12 cellular contexts compared by ENCODE assay signal in the genomic region with DNA sequence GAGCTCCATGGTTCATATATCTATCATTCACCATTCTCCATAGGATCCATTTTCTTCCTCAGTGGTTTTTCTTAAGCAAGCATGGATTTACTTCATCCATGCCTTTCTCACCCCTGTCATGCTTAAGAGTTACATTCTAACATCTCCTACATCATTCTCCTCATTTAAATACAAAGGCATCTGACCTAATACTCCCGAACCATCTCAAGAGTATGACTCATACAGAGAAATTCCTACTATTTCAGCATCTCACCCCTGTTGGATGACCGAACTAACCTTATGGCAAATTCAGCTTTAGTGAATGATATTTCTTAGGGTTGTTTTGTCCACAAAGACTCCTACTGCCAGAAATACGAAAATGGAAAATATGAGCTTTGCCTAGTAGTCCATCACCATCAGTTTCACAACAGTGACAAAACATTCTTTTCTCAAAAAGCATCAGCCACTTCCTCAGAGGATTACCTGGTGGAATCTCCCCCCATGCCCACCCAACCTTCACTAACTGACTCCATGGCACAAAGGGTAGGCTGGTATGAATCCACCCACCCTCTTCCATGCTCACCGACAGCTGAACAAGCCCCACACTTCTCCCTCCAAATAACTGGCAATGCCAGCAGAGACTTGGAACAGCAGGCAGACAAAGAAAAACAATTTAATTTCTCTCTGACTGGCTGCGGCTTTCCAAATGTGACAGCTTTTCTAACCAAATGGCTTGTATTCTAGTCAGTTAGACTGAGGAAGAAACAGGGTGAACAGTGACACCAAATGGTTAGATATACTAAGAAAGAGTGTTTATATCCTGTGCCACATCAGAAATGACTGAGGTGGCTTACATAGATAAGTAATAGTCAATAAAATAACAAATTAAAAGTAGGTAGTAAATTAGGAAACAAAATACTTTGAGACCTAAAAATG.
DNase-seq lines count a peak whose midpoint lies in the region; ATAC-seq, FAIRE-seq and TF ChIP-seq lines count a peak whose summit lies in the region.
"Had no signal": no experiment of that assay in that cellular context is flagged by ENCODE, and none has a peak within 500 bp of the region (broad histone marks: within the 10 kb centered on the region; RNA-seq: fewer than 3 reads in every experiment).

No MANE protein-coding gene starts in this region.

- ATAC-seq in K562: peak; percentile 54; the same call in 2 of the 3 replicates
- ATAC-seq in lower lobe of right lung: peak; percentile 72 to 75
- no peak for ATAC-seq in HG03039 (IDR thresholded peaks at IDR 0.05; ENCODE audit: unreplicated experiment)
- ATAC-seq: right lobe of liver had no signal

- in situ Hi-C loops in ACHN (cut with HindIII; ENCODE audit: low pct_ligation_motif_present, low pct_unique_long_range_greater_than_20kb, low sequenced_read_pairs) (no loop called here), K562 (cut with MboI) (no loop called here)

- POLR2A ChIA-PET in K562 (lab: Yijun Ruan, JAX): no interaction called here

- FAIRE-seq in K562 (lab: Jason Lieb, UNC): peak; percentile 42
- FAIRE-seq: GM12892 had no signal

- BruUV-seq in K562 (replicated peaks; lab: Mats Ljungman, UMichigan): no TSS peak

- TF ChIP-seq EP300 in K562 (IDR thresholded peaks at IDR 0.05; ENCODE audit: low read length) (no peak), tibial nerve (IDR thresholded peaks at IDR 0.05) (peak in 1 of 2 donors; percentile 52)

- H3K79me2 ChIP-seq in K562 (ENCODE audit: control insufficient read depth, insufficient read depth, low read length): no peaks in the 10 kb centered on the region

- H3K27ac ChIP-seq in K562 (ENCODE audit: extremely low read depth, low read depth, low read length) (no peak overlapping the region), lower lobe of right lung (peak overlapping the region; percentile 37), tibial nerve (peak overlapping the region in 1 of 4 donors; percentile 55)
- H3K27ac ChIP-seq: epithelial cell of prostate, right lobe of liver had no signal

- no peaks in the 10 kb centered on the region for H3K9me1 ChIP-seq in K562 (ENCODE audit: control insufficient read depth, insufficient read depth, low read length)

- H3K27me3 ChIP-seq in K562 (ENCODE audit: control insufficient read depth in 2 of 2, insufficient read depth in 2 of 2, low read length in 2 of 2) (no peaks in the 10 kb centered on the region), lower lobe of right lung (ENCODE audit: low read depth) (no peaks in the 10 kb centered on the region), tibial nerve (no peaks in the 10 kb centered on the region)
- H3K27me3 ChIP-seq: right lobe of liver had no signal

- peaks cover 0 to 6% of the 10 kb centered on the region in 2 experiments; a peak in 1 of 5 replicates for H3K4me1 ChIP-seq in K562 (replicated peaks in 1 of 2; ENCODE audit: control insufficient read depth in 2 of 2, insufficient read depth in 2 of 2, low read length in 2 of 2)
- no peaks in the 10 kb centered on the region for H3K4me1 ChIP-seq in lower lobe of right lung
- no peaks in the 10 kb centered on the region for H3K4me1 ChIP-seq in tibial nerve
- H3K4me1 ChIP-seq: right lobe of liver had no signal

- H3K9ac ChIP-seq in K562 (ENCODE audit: insufficient read depth in 1 of 2, low read depth in 2 of 2, low read length in 2 of 2): no peak overlapping the region

- H3K4me2 ChIP-seq in K562 (ENCODE audit: insufficient read depth, low read length): no peak overlapping the region

- TF ChIP-seq POLR2A in K562 (conservative IDR thresholded peaks at IDR 0.05): no peak
- no peak for TF ChIP-seq POLR2A in tibial nerve (IDR thresholded peaks at IDR 0.05)

- H4K20me1 ChIP-seq in K562 (replicated peaks; ENCODE audit: control insufficient read depth, insufficient read depth, low read length): no peaks in the 10 kb centered on the region

- H3K4me3 ChIP-seq in K562 (no peak overlapping the region), lower lobe of right lung (no peak overlapping the region), tibial nerve (no peak overlapping the region)
- H3K4me3 ChIP-seq: right lobe of liver had no signal

- TF ChIP-seq CTCF in K562 (IDR thresholded peaks at IDR 0.05 in 2 of 3, conservative IDR thresholded peaks at IDR 0.05 in 1 of 3; ENCODE audit: insufficient read depth in 2 of 3, low read depth in 1 of 3, low read length in 3 of 3): peak in 2 of 3 experiments; percentile 11 to 30; a peak in 3 of 6 replicates
- TF ChIP-seq CTCF in lower lobe of right lung (IDR thresholded peaks at IDR 0.05): no peak
- TF ChIP-seq CTCF in tibial nerve (IDR thresholded peaks at IDR 0.05): no peak

- 8% methylated on average over 5 of the region's 5 CpGs for WGBS in K562 (ENCODE audit: insufficient coverage, low coverage, missing lambda C conversion rate)
- WGBS in tibial nerve, 2 donors: 42 to 47% methylated on average over 5 of the region's 5 CpGs

- CTCF ChIA-PET in K562 (lab: Yijun Ruan, JAX; ENCODE audit: low intra/inter-chr PET ratio): interaction anchor here (0.6 to 0.8 kb wide), 2 partner anchors 537 to 609 kb away, joined by 3 to 6 read pairs; no protein-coding TSS in a partner anchor

- DNase-seq in ACHN (peak; percentile 92), HK-2 (ENCODE audit: unreplicated experiment) (peak; percentile 44), K562 (ENCODE audit: extremely low read depth in 1 of 4, low spot score in 3 of 4) (peak in 2 of 4 experiments; percentile 8 to 16), lower lobe of right lung (no peak), NCI-H2081 (lab: John Stamatoyannopoulos, UW) (no peak), NCI-H1092 (lab: John Stamatoyannopoulos, UW) (no peak), tibial nerve (ENCODE audit: low spot score in 2 of 2) (no peak)
- DNase-seq: CD4-positive, CD25-positive, alpha-beta regulatory T cell; right lobe of liver had no signal

- no peaks in the 10 kb centered on the region for H3K36me3 ChIP-seq in K562 (ENCODE audit: control insufficient read depth, insufficient read depth, low read length)
- H3K36me3 ChIP-seq in lower lobe of right lung: no peaks in the 10 kb centered on the region
- H3K36me3 ChIP-seq in tibial nerve: no peaks in the 10 kb centered on the region
- H3K36me3 ChIP-seq: right lobe of liver had no signal

- peak; percentile 33 to 55 for TF ChIP-seq RAD21 in K562 (CRISPR knock-in tag; conservative IDR thresholded peaks at IDR 0.05 in 1 of 2, IDR thresholded peaks at IDR 0.05 in 1 of 2)

- H2AFZ ChIP-seq in K562 (ENCODE audit: low read depth, low read length): peak overlapping the region; percentile 27; the same call in 1 of the 2 replicates

- intact Hi-C loops in K562 (cut with micrococcal nuclease) (loop anchor here (2.0 to 10.0 kb wide), 3 partner anchors 65 to 443 kb away; no protein-coding TSS in a partner anchor), lower lobe of right lung (cut with DNase I) (no loop called here)

- H3K9me3 ChIP-seq in K562 (replicated peaks; ENCODE audit: control insufficient read depth, insufficient read depth, low read depth, low read length) (no peaks in the 10 kb centered on the region), lower lobe of right lung (no peaks in the 10 kb centered on the region), tibial nerve (peaks cover 0 to 5% (median 0%) of the 10 kb centered on the region in 4 donors)
- H3K9me3 ChIP-seq: right lobe of liver had no signal

TF ChIP-seq in K562, 482 proteins besides CTCF, POLR2A, EP300 and RAD21:
- TF ChIP-seq, protein P1, sequence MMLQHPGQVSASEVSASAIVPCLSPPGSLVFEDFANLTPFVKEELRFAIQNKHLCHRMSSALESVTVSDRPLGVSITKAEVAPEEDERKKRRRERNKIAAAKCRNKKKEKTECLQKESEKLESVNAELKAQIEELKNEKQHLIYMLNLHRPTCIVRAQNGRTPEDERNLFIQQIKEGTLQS (IDR thresholded peaks at IDR 0.05): peak; percentile 45; the same call in 1 of the 2 replicates
- TF ChIP-seq, protein P1 (CRISPR knock-in tag; conservative IDR thresholded peaks at IDR 0.05): no peak
- TF ChIP-seq ZNF146 (CRISPR knock-in tag; IDR thresholded peaks at IDR 0.05; ENCODE audit: unreplicated experiment): no peak
- no peak for TF ChIP-seq HMG20A (CRISPR knock-in tag; conservative IDR thresholded peaks at IDR 0.05)
- TF ChIP-seq, protein P2, sequence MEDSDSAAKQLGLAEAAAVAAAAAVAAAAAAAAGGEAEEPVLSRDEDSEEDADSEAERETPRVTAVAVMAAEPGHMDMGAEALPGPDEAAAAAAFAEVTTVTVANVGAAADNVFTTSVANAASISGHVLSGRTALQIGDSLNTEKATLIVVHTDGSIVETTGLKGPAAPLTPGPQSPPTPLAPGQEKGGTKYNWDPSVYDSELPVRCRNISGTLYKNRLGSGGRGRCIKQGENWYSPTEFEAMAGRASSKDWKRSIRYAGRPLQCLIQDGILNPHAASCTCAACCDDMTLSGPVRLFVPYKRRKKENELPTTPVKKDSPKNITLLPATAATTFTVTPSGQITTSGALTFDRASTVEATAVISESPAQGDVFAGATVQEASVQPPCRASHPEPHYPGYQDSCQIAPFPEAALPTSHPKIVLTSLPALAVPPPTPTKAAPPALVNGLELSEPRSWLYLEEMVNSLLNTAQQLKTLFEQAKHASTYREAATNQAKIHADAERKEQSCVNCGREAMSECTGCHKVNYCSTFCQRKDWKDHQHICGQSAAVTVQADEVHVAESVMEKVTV (CRISPR knock-in tag; IDR thresholded peaks at IDR 0.05): peak; percentile 11; the same call in 1 of the 2 replicates

Comparison
In these comparisons a context has a peak if more than half of its experiments do, and no peak if none do; other contexts are left out.
1. DNase-seq: peak in ACHN (single experiment) and HK-2 (single experiment); none in lower lobe of right lung (single experiment), NCI-H2081 (0 of 2), NCI-H1092 (single experiment) and tibial nerve (0 of 2).
2. CTCF ChIP-seq: peak in K562 (2 of 3); none in lower lobe of right lung (single experiment) and tibial nerve (0 of 5).